ENCODE assay signal across 8 cellular contexts in genomic region chr11:67303132-67303988, GRCh38. TPM values are rescaled to one million over a fixed set of nuclear protein-coding genes. Genes with fewer than 3 reads are reported as not detected.
DNase-seq lines count a peak whose midpoint lies in the region; ATAC-seq, FAIRE-seq and TF ChIP-seq lines count a peak whose summit lies in the region.

Gene SSH3, plus strand, starts transcription at chr11:67303530. Its CDS starts 96 bp downstream, at chr11:67303626.

- H3K4me1 ChIP-seq in RWPE2 (ENCODE audit: insufficient read depth, poor library complexity, severe bottlenecking) (peaks cover 13% of the 10 kb centered on the region), GM12878 (ENCODE audit: control insufficient read depth, insufficient read depth, low read length) (no peaks in the 10 kb centered on the region), right cardiac atrium (ENCODE audit: control insufficient read depth, insufficient read depth, low read length) (peaks cover 3% of the 10 kb centered on the region), OCI-LY7 (ENCODE audit: insufficient read depth, low read length, poor library complexity, severe bottlenecking) (no peaks in the 10 kb centered on the region)

- no peaks in the 10 kb centered on the region for H4K20me1 ChIP-seq in GM12878 (ENCODE audit: control insufficient read depth, insufficient read depth)
- no peaks in the 10 kb centered on the region for H4K20me1 ChIP-seq in OCI-LY7 (ENCODE audit: insufficient read depth, low read length)

- SMC1A ChIA-PET in GM12878 (lab: Charles Lee; ENCODE audit: uncharacterized antibody, unreplicated experiment), result no interaction called here

- ATAC-seq in RWPE2 (ENCODE audit: low read depth) (peak; percentile 79), GM12878 (peak; percentile 85), right cardiac atrium (peak; percentile 89 to 90)

- H3K9me3 ChIP-seq in RWPE2 (ENCODE audit: severe bottlenecking), result no peaks in the 10 kb centered on the region
- H3K9me3 ChIP-seq in GM12878 (replicated peaks; ENCODE audit: control insufficient read depth, insufficient read depth, low read length), result no peaks in the 10 kb centered on the region
- H3K9me3 ChIP-seq in right cardiac atrium (ENCODE audit: control insufficient read depth, low read length), result no peaks in the 10 kb centered on the region
- H3K9me3 ChIP-seq in OCI-LY7 (ENCODE audit: low read length), result no peaks in the 10 kb centered on the region

- H3K4me2 ChIP-seq in GM12878 (ENCODE audit: control insufficient read depth, insufficient read depth), result no peak within 1 kb of the TSS
- H3K4me2 ChIP-seq in OCI-LY7 (ENCODE audit: low read length), result no peak within 1 kb of the TSS

- no peak for TF ChIP-seq EP300 in GM12878 (IDR thresholded peaks at IDR 0.05; ENCODE audit: borderline replicate concordance in 1 of 2, control insufficient read depth in 1 of 2, low read depth in 2 of 2, low read length in 2 of 2)

- CTCF ChIA-PET in BJ (lab: Yijun Ruan, JAX), result interaction anchor here (0.7 to 2.3 kb wide), 12 partner anchors 14 to 222 kb away, joined by 3 to 9 read pairs (median 4); partner anchors contain the start of gene ANKRD13D
- CTCF ChIA-PET in GM12878 (lab: Yijun Ruan, JAX), result interaction anchor here (0.6 to 1.2 kb wide), 3 partner anchors 13 to 221 kb away, joined by 3 to 8 read pairs (median 3); no protein-coding TSS in a partner anchor
- CTCF ChIA-PET in OCI-LY7 (lab: Charles Lee; ENCODE audit: unreplicated experiment), result no interaction called here

- BruUV-seq in GM12878 (replicated peaks; lab: Mats Ljungman, UMichigan) (no TSS peak), OCI-LY7 (replicated peaks; lab: Mats Ljungman, UMichigan) (no TSS peak)

- TF ChIP-seq CTCF in BJ (IDR thresholded peaks at IDR 0.05; ENCODE audit: insufficient read depth, low read depth, low read length) (no peak), RWPE2 (IDR thresholded peaks at IDR 0.05; ENCODE audit: poor library complexity, severe bottlenecking) (no peak), GM12878 (IDR thresholded peaks at IDR 0.05 in 2 of 3, conservative IDR thresholded peaks at IDR 0.05 in 1 of 3; ENCODE audit: control insufficient read depth in 2 of 3, extremely low read depth in 1 of 3, insufficient read depth in 1 of 3, low read depth in 3 of 3, low read length in 3 of 3) (no peak), OCI-LY7 (conservative IDR thresholded peaks at IDR 0.05; ENCODE audit: low read length) (no peak)

- no peak within 1 kb of the TSS for H2AFZ ChIP-seq in GM12878 (ENCODE audit: control insufficient read depth, low read depth, low read length)
- no peak within 1 kb of the TSS for H2AFZ ChIP-seq in OCI-LY7 (ENCODE audit: low read length)

- no peak within 1 kb of the TSS for H3K9ac ChIP-seq in GM12878 (ENCODE audit: control insufficient read depth, insufficient read depth, low read length)

- TF ChIP-seq POLR2A in GM12878 (IDR thresholded peaks at IDR 0.05; ENCODE audit: low read depth, low read length), result no peak; the same call in 1 of the 2 replicates

- POLR2A ChIA-PET in BJ (lab: Charles Lee), result interaction anchor here (0.7 to 1.4 kb wide), 2 partner anchors 14 kb away, joined by 3 to 4 read pairs; partner anchors contain the start of gene ANKRD13D
- POLR2A ChIA-PET in GM12878 (lab: Charles Lee), result no interaction called here
- POLR2A ChIA-PET in OCI-LY7 (lab: Charles Lee), result no interaction called here

- RAD21 ChIA-PET in GM12878 (lab: Charles Lee; ENCODE audit: unreplicated experiment), result no interaction called here

- H3K27ac ChIP-seq in RWPE2 (ENCODE audit: poor library complexity, severe bottlenecking), result peak within 1 kb of the TSS; percentile 82
- H3K27ac ChIP-seq in GM12878 (ENCODE audit: control insufficient read depth, insufficient read depth), result no peak within 1 kb of the TSS
- peak within 1 kb of the TSS; percentile 34 for H3K27ac ChIP-seq in right cardiac atrium (ENCODE audit: low read length)
- H3K27ac ChIP-seq in OCI-LY7 (ENCODE audit: low read depth, low read length, poor library complexity, severe bottlenecking), result no peak within 1 kb of the TSS

- no peaks in the 10 kb centered on the region for H3K79me2 ChIP-seq in GM12878 (ENCODE audit: control insufficient read depth, insufficient read depth, low read length)
- no peaks in the 10 kb centered on the region for H3K79me2 ChIP-seq in OCI-LY7 (ENCODE audit: insufficient read depth, low read depth, low read length)

- WGBS in GM12878 (ENCODE audit: insufficient coverage, insufficient replicate concordance, low lambda C conversion rate, missing lambda C conversion rate), result 35% methylated on average over 51 of the region's 83 CpGs
- under 1% methylated on average over 83 of the region's 83 CpGs for WGBS in right cardiac atrium

- no peak for DNase-seq in BJ (ENCODE audit: low read depth)
- DNase-seq in HK-2 (ENCODE audit: unreplicated experiment), result peak; percentile 79
- peak; percentile 85 for DNase-seq in RWPE2 (ENCODE audit: low spot score)
- DNase-seq in GM12878 (ENCODE audit: low read depth, low spot score), result no peak
- peak; percentile 81 to 93 (median 92) for DNase-seq in right cardiac atrium
- DNase-seq in pons (ENCODE audit: low spot score), result peak; percentile 66
- no peak for DNase-seq in OCI-LY7 (ENCODE audit: low spot score)
- DNase-seq in NCI-H524 treated with DMSO at 0.1 percent for 48 hours (lab: John Stamatoyannopoulos, UW), result no peak

- intact Hi-C loops in GM12878 (cut with micrococcal nuclease; ENCODE audit: unreplicated experiment) (no loop called here), right cardiac atrium (cut with DNase I) (no loop called here), OCI-LY7 (cut with micrococcal nuclease; ENCODE audit: unreplicated experiment) (no loop called here)

- TF ChIP-seq RAD21 in GM12878 (IDR thresholded peaks at IDR 0.05; ENCODE audit: insufficient read depth, low read depth, low read length), result no peak

- H3K4me3 ChIP-seq in BJ (ENCODE audit: low read depth, low read length), result peak within 1 kb of the TSS; percentile 72
- peak within 1 kb of the TSS; percentile 68 for H3K4me3 ChIP-seq in RWPE2 (ENCODE audit: severe bottlenecking)
- H3K4me3 ChIP-seq in GM12878, result no peak within 1 kb of the TSS
- H3K4me3 ChIP-seq in right cardiac atrium (ENCODE audit: low read length), result peak within 1 kb of the TSS; percentile 74
- no peak within 1 kb of the TSS for H3K4me3 ChIP-seq in OCI-LY7 (ENCODE audit: low read depth, low read length, poor library complexity, severe bottlenecking)

- in situ Hi-C loops in GM12878 (cut with MboI), result no loop called here

- H3K27me3 ChIP-seq in BJ (ENCODE audit: control insufficient read depth, insufficient read depth, low read length) (no peaks in the 10 kb centered on the region), RWPE2 (ENCODE audit: insufficient read depth, poor library complexity, severe bottlenecking) (no peaks in the 10 kb centered on the region), GM12878 (replicated peaks in 1 of 2; ENCODE audit: control insufficient read depth in 2 of 2, insufficient read depth in 2 of 2, low read length in 1 of 2) (no peaks in the 10 kb centered on the region), right cardiac atrium (ENCODE audit: control insufficient read depth, insufficient read depth) (no peaks in the 10 kb centered on the region)

- H3K9me2 ChIP-seq in OCI-LY7 (ENCODE audit: insufficient read depth, low read length), result no peaks in the 10 kb centered on the region

- H3K36me3 ChIP-seq in BJ (ENCODE audit: control insufficient read depth, insufficient read depth, low read length) (peaks cover 34% of the 10 kb centered on the region), RWPE2 (ENCODE audit: low read depth) (peaks cover 43% of the 10 kb centered on the region), GM12878 (ENCODE audit: control insufficient read depth in 2 of 2, insufficient read depth in 2 of 2, low read length in 1 of 2) (peaks cover 0 to 22% of the 10 kb centered on the region in 2 experiments; a peak in 2 of 4 replicates), OCI-LY7 (ENCODE audit: insufficient read depth, low read length) (peaks cover 72% of the 10 kb centered on the region)

- no peak for FAIRE-seq in GM12878 (lab: Jason Lieb, UNC)

TF ChIP-seq in GM12878, 131 proteins besides CTCF, POLR2A, EP300 and RAD21 (continues in another document):
- TF ChIP-seq, protein P1, sequence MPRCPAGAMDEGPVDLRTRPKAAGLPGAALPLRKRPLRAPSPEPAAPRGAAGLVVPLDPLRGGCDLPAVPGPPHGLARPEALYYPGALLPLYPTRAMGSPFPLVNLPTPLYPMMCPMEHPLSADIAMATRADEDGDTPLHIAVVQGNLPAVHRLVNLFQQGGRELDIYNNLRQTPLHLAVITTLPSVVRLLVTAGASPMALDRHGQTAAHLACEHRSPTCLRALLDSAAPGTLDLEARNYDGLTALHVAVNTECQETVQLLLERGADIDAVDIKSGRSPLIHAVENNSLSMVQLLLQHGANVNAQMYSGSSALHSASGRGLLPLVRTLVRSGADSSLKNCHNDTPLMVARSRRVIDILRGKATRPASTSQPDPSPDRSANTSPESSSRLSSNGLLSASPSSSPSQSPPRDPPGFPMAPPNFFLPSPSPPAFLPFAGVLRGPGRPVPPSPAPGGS (IDR thresholded peaks at IDR 0.05; ENCODE audit: borderline replicate concordance, insufficient read depth, low read depth, low read length, poor library complexity, severe bottlenecking), result peak; percentile 3
- TF ChIP-seq POU2F2 (IDR thresholded peaks at IDR 0.05; ENCODE audit: borderline replicate concordance, low read depth, low read length), result no peak
- TF ChIP-seq RUNX3 (IDR thresholded peaks at IDR 0.05; ENCODE audit: low read length), result no peak

RNA-seq across cellular contexts. Expression of gene SSH3, which starts in this region (rescaled TPM):
- polyA plus RNA-seq in BJ (2011; rRNA removed), result 19.1 and 22.1 TPM in 2 replicates
- polyA minus RNA-seq in BJ (2011; rRNA and poly(A)+ RNA removed), result 10.9 and 14.6 TPM in 2 replicates
- total RNA-seq in GM12878 (2013; cell fraction: nucleolus; rRNA removed), result 0.93 and 0.94 TPM in 2 replicates
- total RNA-seq in GM12878 (2014; rRNA removed), result 0.11 and 0.73 TPM in 2 replicates
- 0.18 and 0.23 TPM in 2 replicates for total RNA-seq in GM12878 (2014; rRNA removed; fragmentation: Illumina TruSeq; extraction: Trizol)
- 0.80 and 1.7 TPM in 2 replicates for total RNA-seq in GM12878 (2021)
- polyA plus RNA-seq in GM12878 (2011; ENCODE audit: low read depth), result 0.09 TPM
- 0.05 and 0.10 TPM in 2 replicates for polyA plus RNA-seq in GM12878 (2011; rRNA removed)
- 0.04 and 0.13 TPM in 2 replicates for polyA plus RNA-seq in GM12878 (2011; cell fraction: cytosol; rRNA removed)
- 1.4 and 2.0 TPM in 2 replicates for polyA plus RNA-seq in GM12878 (2011; cell fraction: nucleus; rRNA removed)
- 0.24 and 0.38 TPM in 2 replicates for polyA plus RNA-seq in GM12878 (2012)
- polyA plus RNA-seq in GM12878 (2014; fragmentation: Illumina TruSeq; extraction: Trizol), result 0.08 and 0.21 TPM in 2 replicates
- not detected for polyA plus RNA-seq in GM12878 (2014; fragmentation: Nextera tagmentation; extraction: Ambion mirVana)
- polyA plus RNA-seq in GM12878 (2014; rRNA removed), result 0.83 and 0.94 TPM in 2 replicates
- under 1 TPM in 1 of 2 experiments, not detected in 1; 0.28 TPM for polyA plus RNA-seq in GM12878 (2016; fragmentation: Nextera tagmentation; extraction: Ambion mirVana)
- 0.26 TPM in 1 of 2 replicates, not detected in the other for polyA minus RNA-seq in GM12878 (2011; rRNA and poly(A)+ RNA removed)
- 0.53 TPM in 1 of 2 replicates, not detected in the other for polyA minus RNA-seq in GM12878 (2011; cell fraction: cytosol; rRNA and poly(A)+ RNA removed)
- 0.48 and 2.2 TPM in 2 replicates for polyA minus RNA-seq in GM12878 (2011; cell fraction: nucleus; rRNA and poly(A)+ RNA removed)
- total RNA-seq in right cardiac atrium, result 10 to 100 TPM; 23.9 to 25.9 (median 25.1) TPM
- polyA plus RNA-seq in right cardiac atrium, result 14.9 TPM
- total RNA-seq in OCI-LY7 (2014; rRNA removed; shearing (Covaris generic)), result 8.4 and 9.2 TPM in 2 replicates
- 18.5 and 22.0 TPM in 2 replicates for total RNA-seq in OCI-LY7 (2022)

Comparison
In these comparisons a context has a peak if more than half of its experiments do, and no peak if none do; other contexts are left out.
1. DNase-seq: peak in HK-2 (single experiment), RWPE2 (single experiment), right cardiac atrium (3 of 3) and pons (single experiment); none in BJ (single experiment), GM12878 (single experiment), OCI-LY7 (single experiment) and NCI-H524 treated with DMSO at 0.1 percent for 48 hours (single experiment).
2. H3K4me3 ChIP-seq: peak in BJ (single experiment), RWPE2 (single experiment) and right cardiac atrium (single experiment); none in GM12878 (single experiment) and OCI-LY7 (single experiment).
3. H3K27ac ChIP-seq: peak in RWPE2 (single experiment) and right cardiac atrium (single experiment); none in GM12878 (single experiment) and OCI-LY7 (single experiment).
4. Peak in every context shown above with its lines, with median percentiles within 50 percentile points of each other: ATAC-seq.